Comparison of ENCODE assay signal across 8 cellular contexts in genomic region chr6:147694556-147694955, GRCh38.
DNase-seq lines count a peak whose midpoint lies in the region; ATAC-seq, FAIRE-seq and TF ChIP-seq lines count a peak whose summit lies in the region.
"Not testable (repeated sequence)": the region's sequence is repeated elsewhere in the genome, so short reads cannot be mapped to it uniquely, and the experiment has no call there.

No MANE protein-coding gene starts in this region.

- H3K27ac Mint-ChIP-seq in MCF 10A (ENCODE audit: low read depth, unreplicated experiment): not testable (repeated sequence)

- POLR2A ChIA-PET in IMR-90 (lab: Charles Lee; ENCODE audit: unreplicated experiment); MCF 10A (lab: Yijun Ruan, JAX); HepG2 (lab: Yijun Ruan, JAX): not testable (repeated sequence)

- DNase-seq in ACHN (peak; percentile 9), EL (peak; percentile 41), HCEC 1CT (peak; percentile 10), amniotic epithelial cell (ENCODE audit: low read depth) (peak; percentile 13), MCF 10A (ENCODE audit: unreplicated experiment) (peak; percentile 5), fibroblast of mammary gland (ENCODE audit: low read depth) (peak; percentile 11)
- DNase-seq in IMR-90; HepG2 (ENCODE audit: low spot score): not testable (repeated sequence)

- not testable (repeated sequence) for BruUV-seq in IMR-90 (replicated peaks; lab: Mats Ljungman, UMichigan); MCF 10A (replicated peaks; lab: Mats Ljungman, UMichigan); HepG2 (replicated peaks; lab: Mats Ljungman, UMichigan)

- H3K27me3 ChIP-seq in IMR-90 (ENCODE audit: control insufficient read depth, insufficient read depth, low read length); HepG2 (ENCODE audit: control insufficient read depth in 1 of 2, insufficient read depth in 2 of 2, low read length in 2 of 2): not testable (repeated sequence)

- not testable (repeated sequence) for H3K9me3 Mint-ChIP-seq in MCF 10A (ENCODE audit: unreplicated experiment)

- not testable (repeated sequence) for H4K8ac ChIP-seq in IMR-90 (ENCODE audit: low read depth in 2 of 2, low read length in 2 of 2)

- not testable (repeated sequence) for H2AFZ ChIP-seq in IMR-90 (replicated peaks; ENCODE audit: low read length, poor library complexity); HepG2 (ENCODE audit: low read length)

- TF ChIP-seq EP300 in HepG2 (IDR thresholded peaks at IDR 0.05; ENCODE audit: low read depth in 2 of 2, low read length in 2 of 2); HepG2 (CRISPR knock-in tag; IDR thresholded peaks at IDR 0.05; ENCODE audit: borderline replicate concordance): not testable (repeated sequence)

- in situ Hi-C loops in ACHN (cut with HindIII; ENCODE audit: low pct_ligation_motif_present, low pct_unique_long_range_greater_than_20kb, low sequenced_read_pairs); IMR-90 (cut with MboI; ENCODE audit: low sequenced_read_pairs); HepG2 (cut with HindIII; ENCODE audit: extremely low pct_ligation_motif_present, low pct_unique_long_range_greater_than_20kb): not testable (repeated sequence)

- not testable (repeated sequence) for TF ChIP-seq POLR2A in IMR-90 (IDR thresholded peaks at IDR 0.05; ENCODE audit: low read depth, low read length); HepG2 (IDR thresholded peaks at IDR 0.05; ENCODE audit: insufficient read depth in 1 of 2, low read depth in 2 of 2, low read length in 2 of 2)

- H3K4ac ChIP-seq in IMR-90 (ENCODE audit: low read depth, low read length): not testable (repeated sequence)

- dilution Hi-C loops in IMR-90 (cut with HindIII; ENCODE audit: low sequenced_read_pairs, unreplicated experiment): not testable (repeated sequence)

- H2BK5ac ChIP-seq in IMR-90 (ENCODE audit: low read depth, low read length, poor library complexity, severe bottlenecking): not testable (repeated sequence)

- H3K36me3 Mint-ChIP-seq in MCF 10A (ENCODE audit: insufficient read depth, unreplicated experiment): not testable (repeated sequence)

- H3K79me1 ChIP-seq in IMR-90 (ENCODE audit: low read depth in 1 of 2, low read length in 2 of 2): not testable (repeated sequence)

- not testable (repeated sequence) for H3K23ac ChIP-seq in IMR-90 (ENCODE audit: low read depth, low read length)

- not testable (repeated sequence) for H3K18ac ChIP-seq in IMR-90 (ENCODE audit: low read depth, low read length)

- ATAC-seq in IMR-90 (ENCODE audit: low read depth); HepG2: not testable (repeated sequence)

- H3K56ac ChIP-seq in IMR-90 (ENCODE audit: extremely low read depth, insufficient read depth, low read length): not testable (repeated sequence)

- H3K9me1 ChIP-seq in IMR-90 (ENCODE audit: insufficient read depth, low read length): not testable (repeated sequence)

- H3K14ac ChIP-seq in IMR-90 (replicated peaks; ENCODE audit: low read depth, low read length): not testable (repeated sequence)

- H4K5ac ChIP-seq in IMR-90 (ENCODE audit: low read depth, low read length): not testable (repeated sequence)

- not testable (repeated sequence) for H3K4me1 ChIP-seq in IMR-90 (ENCODE audit: control insufficient read depth, insufficient read depth, low read length); HepG2 (ENCODE audit: insufficient read depth, low read length)

- H3K9me3 ChIP-seq in IMR-90 (ENCODE audit: control insufficient read depth, insufficient read depth, low read length); HepG2 (ENCODE audit: low read length): not testable (repeated sequence)

- not testable (repeated sequence) for H2BK120ac ChIP-seq in IMR-90 (ENCODE audit: low read depth, low read length)

- H3K4me3 ChIP-seq in IMR-90 (ENCODE audit: insufficient read depth, low read depth, low read length); fibroblast of mammary gland (ENCODE audit: control insufficient read depth, low read depth, low read length); HepG2 (replicated peaks in 1 of 3; ENCODE audit: insufficient read depth in 1 of 3, low read depth in 2 of 3, low read length in 3 of 3): not testable (repeated sequence)

- not testable (repeated sequence) for H4K91ac ChIP-seq in IMR-90 (ENCODE audit: insufficient read depth, low read depth, low read length)

- not testable (repeated sequence) for H2AK9ac ChIP-seq in IMR-90 (replicated peaks; ENCODE audit: low read depth, low read length, poor library complexity)

- no CpG with 5 or more reads among the region's 3 CpGs for WGBS in IMR-90 (ENCODE audit: extremely low coverage in 2 of 2, insufficient read length in 1 of 2), 2 experiments
- WGBS in HepG2 (ENCODE audit: low lambda C conversion rate): 34% methylated on average over 3 of the region's 3 CpGs

- not testable (repeated sequence) for H2AK5ac ChIP-seq in IMR-90 (ENCODE audit: low read depth, low read length)

- H3K4me3 Mint-ChIP-seq in MCF 10A (ENCODE audit: unreplicated experiment): not testable (repeated sequence)

- not testable (repeated sequence) for H2BK15ac ChIP-seq in IMR-90 (ENCODE audit: low read depth, low read length)

- H3K79me2 ChIP-seq in HepG2 (ENCODE audit: insufficient read depth, low read length): not testable (repeated sequence)

- not testable (repeated sequence) for H3K4me2 ChIP-seq in IMR-90 (ENCODE audit: low read depth, low read length); HepG2 (ENCODE audit: low read depth, low read length)

- H3K27ac ChIP-seq in IMR-90 (ENCODE audit: insufficient read depth, low read length); HepG2 (ENCODE audit: extremely low read length, insufficient read depth, low read length): not testable (repeated sequence)

- TF ChIP-seq RAD21 in IMR-90 (IDR thresholded peaks at IDR 0.05; ENCODE audit: low read length); HepG2 (CRISPR knock-in tag; IDR thresholded peaks at IDR 0.05): not testable (repeated sequence)

- H2BK20ac ChIP-seq in IMR-90 (ENCODE audit: low read depth, low read length): not testable (repeated sequence)

- not testable (repeated sequence) for H4K20me1 ChIP-seq in IMR-90 (ENCODE audit: insufficient read depth, low read length); HepG2 (ENCODE audit: insufficient read depth, low read length)

- not testable (repeated sequence) for TF ChIP-seq CTCF in IMR-90 (conservative IDR thresholded peaks at IDR 0.05; ENCODE audit: low read depth, low read length); MCF 10A (IDR thresholded peaks at IDR 0.05; ENCODE audit: unreplicated experiment); fibroblast of mammary gland (conservative IDR thresholded peaks at IDR 0.05; ENCODE audit: control insufficient read depth, insufficient read depth, low read depth, low read length); HepG2 (CRISPR knock-in tag; IDR thresholded peaks at IDR 0.05)

- intact Hi-C loops in IMR-90 (cut with micrococcal nuclease); MCF 10A (cut with micrococcal nuclease); HepG2 (cut with micrococcal nuclease; ENCODE audit: unreplicated experiment): not testable (repeated sequence)

- FAIRE-seq in HepG2 (lab: Jason Lieb, UNC): not testable (repeated sequence)

- H3K9ac ChIP-seq in IMR-90 (ENCODE audit: low read depth, low read length); HepG2 (ENCODE audit: insufficient read depth, low read depth, low read length): not testable (repeated sequence)

- not testable (repeated sequence) for H3K4me1 Mint-ChIP-seq in MCF 10A (ENCODE audit: insufficient read depth, unreplicated experiment)

- H3K27me3 Mint-ChIP-seq in MCF 10A (ENCODE audit: insufficient read depth, unreplicated experiment): not testable (repeated sequence)

- CTCF ChIA-PET in IMR-90 (lab: Yijun Ruan, JAX); MCF 10A (lab: Yijun Ruan, JAX); HepG2 (lab: Yijun Ruan, JAX; ENCODE audit: low intra/inter-chr PET ratio, low total read pairs): not testable (repeated sequence)

- not testable (repeated sequence) for H3K36me3 ChIP-seq in IMR-90 (ENCODE audit: control insufficient read depth, insufficient read depth, low read length); HepG2 (replicated peaks in 1 of 2; ENCODE audit: control insufficient read depth in 1 of 2, insufficient read depth in 2 of 2, low read length in 2 of 2)

TF ChIP-seq in IMR-90, 13 proteins besides CTCF, POLR2A, EP300 and RAD21:
- TF ChIP-seq CEBPB (IDR thresholded peaks at IDR 0.05; ENCODE audit: low read depth, low read length): peak; percentile 48; the same call in 1 of the 2 replicates

TF ChIP-seq in HepG2, 621 proteins besides CTCF, POLR2A, EP300 and RAD21:
- peak; percentile 14 for TF ChIP-seq TEAD3 (CRISPR knock-in tag; optimal IDR thresholded peaks at IDR 0.05; ENCODE audit: borderline replicate concordance)
- not testable (repeated sequence) for TF ChIP-seq NR2F6 (IDR thresholded peaks at IDR 0.05)
- TF ChIP-seq NR2F6 (CRISPR knock-in tag; IDR thresholded peaks at IDR 0.05): 0 out of 2 replicates have a peak, but pooled peaks have one; percentile 11
- peak; percentile 60 for TF ChIP-seq ZNF770 (CRISPR knock-in tag; IDR thresholded peaks at IDR 0.05)
- 0 out of 2 replicates have a peak, but pooled peaks have one; percentile 46 for TF ChIP-seq FOSL2 (CRISPR knock-in tag; IDR thresholded peaks at IDR 0.05)
TF ChIP-seq in HepG2: peak in this region for 4; not testable (repeated sequence) for 617.
